1 cellular context compared by ENCODE assay signal in genomic region chrX:1466232-1466661, GRCh38.
TF ChIP-seq lines count a peak whose summit lies in the region.

No MANE protein-coding gene starts in this region.

TF ChIP-seq in GM12878, 131 proteins besides CTCF, POLR2A, EP300 and RAD21:
- TF ChIP-seq ZSCAN29 (IDR thresholded peaks at IDR 0.05) (no peak), USF2 (IDR thresholded peaks at IDR 0.05; ENCODE audit: borderline replicate concordance, low read depth, low read length) (no peak), NR2F1 (conservative IDR thresholded peaks at IDR 0.05) (no peak), ESRRA (IDR thresholded peaks at IDR 0.05; ENCODE audit: low read length) (no peak), POLR2AphosphoS2 (IDR thresholded peaks at IDR 0.05; ENCODE audit: low read depth, low read length) (peak; percentile 5; the same call in 1 of the 2 replicates)
